In the genomic region with DNA sequence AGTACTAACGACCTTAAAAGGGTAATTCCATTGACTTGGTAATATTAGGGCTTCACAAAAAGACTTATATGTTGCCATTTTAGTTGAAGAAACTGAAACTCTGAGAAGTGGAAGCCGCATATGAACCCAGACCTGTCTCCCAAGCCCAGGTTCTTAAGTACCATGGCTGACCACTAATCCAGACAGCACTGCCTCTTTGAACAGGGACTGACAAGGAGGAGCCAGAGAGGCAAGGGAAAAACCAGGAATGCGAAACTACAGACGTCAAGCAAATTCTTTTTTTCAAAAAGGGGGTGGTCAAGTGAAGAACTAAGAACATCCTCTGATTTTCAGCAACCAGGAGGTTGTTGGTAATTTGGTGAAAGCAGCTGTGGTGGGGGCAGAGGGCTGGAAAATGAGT, we compare ENCODE assay signal across 18 cellular contexts. TPM values are rescaled to one million over a fixed set of nuclear protein-coding genes. Genes with fewer than 3 reads are reported as not detected.
A peak's percentile ranks its signal among the peaks of the same experiment; 100 is the strongest.
DNase-seq lines count a peak whose midpoint lies in the region; ATAC-seq, FAIRE-seq and TF ChIP-seq lines count a peak whose summit lies in the region.
"Had no signal": no experiment of that assay in that cellular context is flagged by ENCODE, and none has a peak within 500 bp of the region (broad histone marks: within the 10 kb centered on the region; RNA-seq: fewer than 3 reads in every experiment).

No MANE protein-coding gene starts in this region.

- in situ Hi-C loops in GM12878 (cut with MboI), result no loop called here

- WGBS in GM12878 (ENCODE audit: insufficient coverage, insufficient replicate concordance, low lambda C conversion rate, missing lambda C conversion rate), result 54% methylated on average over 4 of the region's 4 CpGs
- 83% methylated on average over 4 of the region's 4 CpGs for WGBS in mesenchymal stem cell

- TF ChIP-seq EP300 in GM12878 (IDR thresholded peaks at IDR 0.05; ENCODE audit: borderline replicate concordance in 1 of 2, control insufficient read depth in 1 of 2, low read depth in 2 of 2, low read length in 2 of 2), result no peak

- H2BK15ac ChIP-seq in mesenchymal stem cell (ENCODE audit: low read depth, poor library complexity, severe bottlenecking), result no peak overlapping the region

- no peak overlapping the region for H2AK5ac ChIP-seq in mesenchymal stem cell (ENCODE audit: low read length, severe bottlenecking)

- TF ChIP-seq POLR2A in GM12878 (IDR thresholded peaks at IDR 0.05; ENCODE audit: low read depth, low read length), result no peak

- H3K79me1 ChIP-seq in mesenchymal stem cell (replicated peaks; ENCODE audit: low read length, poor library complexity, severe bottlenecking), result peaks cover 12% of the 10 kb centered on the region

- no peak overlapping the region for H3K23ac ChIP-seq in mesenchymal stem cell (ENCODE audit: low read length in 2 of 2)

- no peak for FAIRE-seq in GM12878 (lab: Jason Lieb, UNC)
- FAIRE-seq: A204.1, K562 had no signal

- no peak overlapping the region for H2BK12ac ChIP-seq in mesenchymal stem cell (ENCODE audit: low read length in 2 of 2)

- POLR2A ChIA-PET in GM12878 (lab: Charles Lee), result interaction anchor here (1.2 kb wide), 1 partner anchor 186 kb away, joined by 3 read pairs; a partner anchor contains a TSS

- H3K27me3 ChIP-seq in cardiac muscle cell, result no peaks in the 10 kb centered on the region
- H3K27me3 ChIP-seq in GM12878 (replicated peaks in 1 of 2; ENCODE audit: control insufficient read depth in 2 of 2, insufficient read depth in 2 of 2, low read length in 1 of 2), result no peaks in the 10 kb centered on the region
- H3K27me3 ChIP-seq in mesenchymal stem cell (ENCODE audit: control insufficient read depth in 1 of 2, insufficient read depth in 1 of 2, low read length in 2 of 2), result no peaks in the 10 kb centered on the region
- no peaks in the 10 kb centered on the region for H3K27me3 ChIP-seq in H7 (ENCODE audit: control insufficient read depth, insufficient read depth, low read length)
- H3K27me3 ChIP-seq: Peyer's patch had no signal

- no peak overlapping the region for H2BK120ac ChIP-seq in mesenchymal stem cell (ENCODE audit: low read depth, low read length)

- H3K18ac ChIP-seq in mesenchymal stem cell (ENCODE audit: low read depth in 1 of 2, low read length in 2 of 2), result no peak overlapping the region

- H4K20me1 ChIP-seq in GM12878 (ENCODE audit: control insufficient read depth, insufficient read depth), result no peaks in the 10 kb centered on the region

- intact Hi-C loops in left ventricle myocardium superior (cut with micrococcal nuclease), result no loop called here
- intact Hi-C loops in GM12878 (cut with micrococcal nuclease; ENCODE audit: unreplicated experiment), result no loop called here
- intact Hi-C loops in posterior cingulate gyrus (cut with DNase I), result no loop called here

- no peaks in the 10 kb centered on the region; the same call in 1 of the 2 replicates for H3K79me2 ChIP-seq in GM12878 (ENCODE audit: control insufficient read depth, insufficient read depth, low read length)

- H3K4me2 ChIP-seq in GM12878 (ENCODE audit: control insufficient read depth, insufficient read depth) (no peak overlapping the region), mesenchymal stem cell (ENCODE audit: low read length, poor library complexity, severe bottlenecking) (no peak overlapping the region)

- no peak for TF ChIP-seq CTCF in cardiac muscle cell (IDR thresholded peaks at IDR 0.05; ENCODE audit: low read depth, low read length)
- TF ChIP-seq CTCF in GM12878 (IDR thresholded peaks at IDR 0.05 in 2 of 3, conservative IDR thresholded peaks at IDR 0.05 in 1 of 3; ENCODE audit: control insufficient read depth in 2 of 3, extremely low read depth in 1 of 3, insufficient read depth in 1 of 3, low read depth in 3 of 3, low read length in 3 of 3), result no peak

- H3K4me3 ChIP-seq in cardiac muscle cell (no peak overlapping the region), GM12878 (no peak overlapping the region), mesenchymal stem cell (ENCODE audit: insufficient read depth in 1 of 2, low read depth in 1 of 2, low read length in 2 of 2) (no peak overlapping the region), H7 (ENCODE audit: insufficient read depth, low read depth, low read length) (no peak overlapping the region)
- H3K4me3 ChIP-seq: K562, Peyer's patch had no signal

- H3K14ac ChIP-seq in mesenchymal stem cell (ENCODE audit: low read length in 2 of 2), result no peak overlapping the region

- H3K9ac ChIP-seq in GM12878 (ENCODE audit: control insufficient read depth, insufficient read depth, low read length) (no peak overlapping the region), mesenchymal stem cell (ENCODE audit: low read length) (no peak overlapping the region)

- no peak for TF ChIP-seq RAD21 in GM12878 (IDR thresholded peaks at IDR 0.05; ENCODE audit: insufficient read depth, low read depth, low read length)

- H3K4ac ChIP-seq in mesenchymal stem cell (ENCODE audit: low read depth in 1 of 2, low read length in 2 of 2), result no peak overlapping the region

- RAD21 ChIA-PET in GM12878 (lab: Charles Lee; ENCODE audit: unreplicated experiment), result interaction anchor here (0.8 to 1.5 kb wide), 2 partner anchors 14 to 59 kb away, joined by 3 read pairs; a partner anchor contains a TSS

- CTCF ChIA-PET in GM12878 (lab: Yijun Ruan, JAX), result interaction anchor here (1.1 to 15.5 kb wide), 5 partner anchors 10 to 112 kb away, joined by 3 to 308 read pairs (median 19); no protein-coding TSS in a partner anchor

- H3K9me3 ChIP-seq in cardiac muscle cell (ENCODE audit: low read depth) (no peaks in the 10 kb centered on the region), GM12878 (replicated peaks; ENCODE audit: control insufficient read depth, insufficient read depth, low read length) (no peaks in the 10 kb centered on the region), mesenchymal stem cell (ENCODE audit: control insufficient read depth, low read length) (no peaks in the 10 kb centered on the region)
- H3K9me3 ChIP-seq: Peyer's patch had no signal

- DNase-seq in cardiac muscle cell (ENCODE audit: low read depth in 1 of 2, low spot score in 1 of 2) (peak in 1 of 2 donors; percentile 50), left ventricle myocardium superior (no peak), GM12878 (ENCODE audit: low read depth, low spot score) (no peak), mesenchymal stem cell (peak; percentile 59), posterior cingulate gyrus (no peak), epidermal melanocyte (ENCODE audit: insufficient read length, low spot score) (no peak), midbrain (lab: John Stamatoyannopoulos, UW) (no peak), H7 (no peak)
- DNase-seq: COR-L47, GOT3, NCI-H1105, NCI-H187, NCI-H82, Right ventricle myocardium superior had no signal

- ATAC-seq in left ventricle myocardium superior (no peak), GM12878 (peak; percentile 58; the same call in 2 of the 3 replicates)
- ATAC-seq: K562 had no signal

- H3K36me3 ChIP-seq in cardiac muscle cell, result peaks cover 7% of the 10 kb centered on the region
- no peaks in the 10 kb centered on the region; a peak in 2 of 4 replicates for H3K36me3 ChIP-seq in GM12878 (ENCODE audit: control insufficient read depth in 2 of 2, insufficient read depth in 2 of 2, low read length in 1 of 2)
- peaks cover 3 to 41% of the 10 kb centered on the region in 2 experiments for H3K36me3 ChIP-seq in mesenchymal stem cell (ENCODE audit: control insufficient read depth in 1 of 2, insufficient read depth in 2 of 2, low read depth in 1 of 2, low read length in 2 of 2)
- H3K36me3 ChIP-seq in H7 (replicated peaks; ENCODE audit: control insufficient read depth, insufficient read depth, low read length), result no peaks in the 10 kb centered on the region
- H3K36me3 ChIP-seq: Peyer's patch had no signal

- H4K91ac ChIP-seq in mesenchymal stem cell (ENCODE audit: low read length), result no peak overlapping the region

- H2BK5ac ChIP-seq in mesenchymal stem cell (ENCODE audit: low read depth, low read length, poor library complexity, severe bottlenecking), result no peak overlapping the region

- H4K8ac ChIP-seq in mesenchymal stem cell (ENCODE audit: low read length), result no peak overlapping the region

- no peak overlapping the region for H2AFZ ChIP-seq in GM12878 (ENCODE audit: control insufficient read depth, low read depth, low read length)
- no peak overlapping the region for H2AFZ ChIP-seq in mesenchymal stem cell (ENCODE audit: low read depth, low read length)

- BruUV-seq in GM12878 (replicated peaks; lab: Mats Ljungman, UMichigan), result no TSS peak

- peaks cover 12% of the 10 kb centered on the region for H3K4me1 ChIP-seq in cardiac muscle cell (ENCODE audit: low read depth)
- H3K4me1 ChIP-seq in GM12878 (ENCODE audit: control insufficient read depth, insufficient read depth, low read length), result 0 out of 2 replicates have a peak, but pooled peaks cover 8% of the 10 kb centered on the region
- H3K4me1 ChIP-seq in mesenchymal stem cell (ENCODE audit: control insufficient read depth, insufficient read depth, low read depth, low read length), result no peaks in the 10 kb centered on the region
- H3K4me1 ChIP-seq: Peyer's patch had no signal

- H3K27ac ChIP-seq in cardiac muscle cell (peak overlapping the region; percentile 82), GM12878 (ENCODE audit: control insufficient read depth, insufficient read depth) (no peak overlapping the region; the same call in 1 of the 2 replicates), mesenchymal stem cell (ENCODE audit: low read length, poor library complexity, severe bottlenecking) (no peak overlapping the region)
- H3K27ac ChIP-seq: C4-2B, Peyer's patch had no signal

- SMC1A ChIA-PET in GM12878 (lab: Charles Lee; ENCODE audit: uncharacterized antibody, unreplicated experiment), result interaction anchor here (1.3 to 1.8 kb wide), 2 partner anchors 11 to 129 kb away, joined by 5 to 6 read pairs; no protein-coding TSS in a partner anchor

RNA-seq across cellular contexts. Expression of a gene that starts 15.2 kb away (rescaled TPM):
- total RNA-seq in cardiac muscle cell (14.0 and 14.3 TPM in 2 replicates), left ventricle myocardium superior (25.6 TPM), GM12878 (2014; rRNA removed) (6.8 and 8.4 TPM in 2 replicates), GM12878 (2014; rRNA removed; fragmentation: Illumina TruSeq; extraction: Trizol) (5.8 and 6.6 TPM in 2 replicates), GM12878 (2021) (7.7 and 7.9 TPM in 2 replicates)
- polyA plus RNA-seq in cardiac muscle cell (10.7 and 13.7 TPM in 2 replicates), GM12878 (2011; rRNA removed) (6.1 and 7.3 TPM in 2 replicates), GM12878 (2014; fragmentation: Illumina TruSeq; extraction: Trizol) (8.7 and 10.7 TPM in 2 replicates), GM12878 (2014; fragmentation: Nextera tagmentation; extraction: Ambion mirVana) (1 to 10 TPM; 1.6 TPM), GM12878 (2014; rRNA removed) (6.9 and 8.1 TPM in 2 replicates), GM12878 (2016; fragmentation: Nextera tagmentation; extraction: Ambion mirVana) (1 to 10 TPM; 4.3 to 5.0 TPM)
- 6.3 and 10.0 TPM in 2 replicates for total RNA-seq in GM12878 (2013; cell fraction: nucleolus; rRNA removed)
- 2.1 TPM for polyA plus RNA-seq in GM12878 (2011; ENCODE audit: low read depth)
- 5.0 and 6.7 TPM in 2 replicates for polyA plus RNA-seq in GM12878 (2011; cell fraction: cytosol; rRNA removed)
- 3.3 and 4.2 TPM in 2 replicates for polyA plus RNA-seq in GM12878 (2011; cell fraction: nucleus; rRNA removed)
- polyA plus RNA-seq in GM12878 (2012), result 4.1 and 5.5 TPM in 2 replicates
- polyA minus RNA-seq in GM12878 (2011; rRNA and poly(A)+ RNA removed), result 3.7 and 6.3 TPM in 2 replicates
- polyA minus RNA-seq in GM12878 (2011; cell fraction: cytosol; rRNA and poly(A)+ RNA removed), result 1.6 and 2.4 TPM in 2 replicates
- polyA minus RNA-seq in GM12878 (2011; cell fraction: nucleus; rRNA and poly(A)+ RNA removed), result 3.1 and 11.2 TPM in 2 replicates
- polyA plus RNA-seq in mesenchymal stem cell (2013, experiment 1 of 2), result 7.9 TPM
- 8.0 TPM for polyA plus RNA-seq in mesenchymal stem cell (2013, experiment 2 of 2)
- 10.2 and 10.3 TPM in 2 replicates for total RNA-seq in H7 (2014; rRNA removed; shearing (Covaris generic))

RNA-seq across cellular contexts. Expression of a gene that starts 15.5 kb away (rescaled TPM):
- total RNA-seq in cardiac muscle cell (40.2 and 64.7 TPM in 2 replicates), left ventricle myocardium superior (13.1 TPM), GM12878 (2014; rRNA removed) (53.9 and 58.8 TPM in 2 replicates), GM12878 (2014; rRNA removed; fragmentation: Illumina TruSeq; extraction: Trizol) (36.8 and 37.4 TPM in 2 replicates), GM12878 (2021) (77.5 and 86.8 TPM in 2 replicates)
- polyA plus RNA-seq in cardiac muscle cell (15.9 and 19.7 TPM in 2 replicates), GM12878 (2011; rRNA removed) (32.2 and 40.8 TPM in 2 replicates), GM12878 (2014; fragmentation: Illumina TruSeq; extraction: Trizol) (53.9 and 56.1 TPM in 2 replicates), GM12878 (2014; fragmentation: Nextera tagmentation; extraction: Ambion mirVana) (1 to 10 TPM; 1.4 to 3.3 TPM), GM12878 (2014; rRNA removed) (55.1 and 69.0 TPM in 2 replicates), GM12878 (2016; fragmentation: Nextera tagmentation; extraction: Ambion mirVana) (10 to 100 TPM; 13.2 to 14.4 TPM)
- 85.9 and 102 TPM in 2 replicates for total RNA-seq in GM12878 (2013; cell fraction: nucleolus; rRNA removed)
- 32.2 TPM for polyA plus RNA-seq in GM12878 (2011; ENCODE audit: low read depth)
- polyA plus RNA-seq in GM12878 (2011; cell fraction: cytosol; rRNA removed), result 54.9 and 68.6 TPM in 2 replicates
- 210 and 271 TPM in 2 replicates for polyA plus RNA-seq in GM12878 (2011; cell fraction: nucleus; rRNA removed)
- polyA plus RNA-seq in GM12878 (2012), result 61.0 and 78.0 TPM in 2 replicates
- polyA minus RNA-seq in GM12878 (2011; rRNA and poly(A)+ RNA removed), result 62.9 and 77.4 TPM in 2 replicates
- polyA minus RNA-seq in GM12878 (2011; cell fraction: cytosol; rRNA and poly(A)+ RNA removed), result 29.1 and 43.7 TPM in 2 replicates
- polyA minus RNA-seq in GM12878 (2011; cell fraction: nucleus; rRNA and poly(A)+ RNA removed), result 36.8 and 69.3 TPM in 2 replicates
- polyA plus RNA-seq in mesenchymal stem cell (2013, experiment 1 of 2), result 56.3 TPM
- polyA plus RNA-seq in mesenchymal stem cell (2013, experiment 2 of 2), result 50.2 TPM
- total RNA-seq in H7 (2014; rRNA removed; shearing (Covaris generic)), result 30.1 TPM in 2 replicates

RNA-seq across cellular contexts. Expression of a gene that starts 15.7 kb away (rescaled TPM):
- 107 and 130 TPM in 2 replicates for total RNA-seq in cardiac muscle cell
- polyA plus RNA-seq in cardiac muscle cell, result 158 and 168 TPM in 2 replicates
- 93.2 TPM for total RNA-seq in left ventricle myocardium superior
- total RNA-seq in GM12878 (2013; cell fraction: nucleolus; rRNA removed), result 5.1 and 8.1 TPM in 2 replicates
- total RNA-seq in GM12878 (2014; rRNA removed), result 197 and 248 TPM in 2 replicates
- total RNA-seq in GM12878 (2014; rRNA removed; fragmentation: Illumina TruSeq; extraction: Trizol), result 98.5 and 108 TPM in 2 replicates
- 112 and 116 TPM in 2 replicates for total RNA-seq in GM12878 (2021)
- polyA plus RNA-seq in GM12878 (2011; ENCODE audit: low read depth), result 18.5 TPM
- polyA plus RNA-seq in GM12878 (2011; rRNA removed), result 28.4 and 82.1 TPM in 2 replicates
- polyA plus RNA-seq in GM12878 (2011; cell fraction: cytosol; rRNA removed), result 113 and 206 TPM in 2 replicates
- 131 and 137 TPM in 2 replicates for polyA plus RNA-seq in GM12878 (2011; cell fraction: nucleus; rRNA removed)
- polyA plus RNA-seq in GM12878 (2012), result 83.2 and 107 TPM in 2 replicates
- polyA plus RNA-seq in GM12878 (2014; fragmentation: Illumina TruSeq; extraction: Trizol), result 2.7 and 31.5 TPM in 2 replicates
- 100 to 1,000 TPM; 206 to 231 TPM for polyA plus RNA-seq in GM12878 (2014; fragmentation: Nextera tagmentation; extraction: Ambion mirVana)
- polyA plus RNA-seq in GM12878 (2014; rRNA removed), result 223 and 292 TPM in 2 replicates
- 100 to 1,000 TPM; 323 to 337 TPM for polyA plus RNA-seq in GM12878 (2016; fragmentation: Nextera tagmentation; extraction: Ambion mirVana)
- 15.4 and 31.2 TPM in 2 replicates for polyA minus RNA-seq in GM12878 (2011; rRNA and poly(A)+ RNA removed)
- 64.1 and 73.8 TPM in 2 replicates for polyA minus RNA-seq in GM12878 (2011; cell fraction: cytosol; rRNA and poly(A)+ RNA removed)
- polyA minus RNA-seq in GM12878 (2011; cell fraction: nucleus; rRNA and poly(A)+ RNA removed), result 21.2 and 34.0 TPM in 2 replicates
- 98.1 TPM for polyA plus RNA-seq in mesenchymal stem cell (2013, experiment 1 of 2)
- polyA plus RNA-seq in mesenchymal stem cell (2013, experiment 2 of 2), result 95.0 TPM
- 59.0 and 81.9 TPM in 2 replicates for total RNA-seq in H7 (2014; rRNA removed; shearing (Covaris generic))

RNA-seq across cellular contexts. Expression of a gene that starts 18.2 kb away (rescaled TPM):
- total RNA-seq in cardiac muscle cell (27.4 and 51.2 TPM in 2 replicates), left ventricle myocardium superior (32.6 TPM), GM12878 (2014; rRNA removed) (0.16 and 0.62 TPM in 2 replicates), GM12878 (2014; rRNA removed; fragmentation: Illumina TruSeq; extraction: Trizol) (0.28 TPM in 1 of 2 replicates, not detected in the other), GM12878 (2021) (0.69 and 1.1 TPM in 2 replicates)
- polyA plus RNA-seq in cardiac muscle cell (31.3 and 66.1 TPM in 2 replicates), GM12878 (2011; rRNA removed) (0.20 TPM in 1 of 2 replicates, not detected in the other), GM12878 (2014; fragmentation: Illumina TruSeq; extraction: Trizol) (0.21 TPM in 1 of 2 replicates, not detected in the other), GM12878 (2014; fragmentation: Nextera tagmentation; extraction: Ambion mirVana) (not detected), GM12878 (2014; rRNA removed) (0.22 and 2.2 TPM in 2 replicates), GM12878 (2016; fragmentation: Nextera tagmentation; extraction: Ambion mirVana) (under 1 TPM in 1 of 2 experiments, not detected in 1; 0.24 TPM)
- 3.8 and 4.1 TPM in 2 replicates for total RNA-seq in GM12878 (2013; cell fraction: nucleolus; rRNA removed)
- polyA plus RNA-seq in GM12878 (2011; ENCODE audit: low read depth), result not detected
- 0.17 and 0.27 TPM in 2 replicates for polyA plus RNA-seq in GM12878 (2011; cell fraction: cytosol; rRNA removed)
- 3.4 and 5.0 TPM in 2 replicates for polyA plus RNA-seq in GM12878 (2011; cell fraction: nucleus; rRNA removed)
- polyA plus RNA-seq in GM12878 (2012), result 1.2 TPM in 2 replicates
- not detected in 2 replicates for polyA minus RNA-seq in GM12878 (2011; rRNA and poly(A)+ RNA removed)
- not detected in 2 replicates for polyA minus RNA-seq in GM12878 (2011; cell fraction: cytosol; rRNA and poly(A)+ RNA removed)
- polyA minus RNA-seq in GM12878 (2011; cell fraction: nucleus; rRNA and poly(A)+ RNA removed), result 0.97 and 1.9 TPM in 2 replicates
- 79.2 TPM for polyA plus RNA-seq in mesenchymal stem cell (2013, experiment 1 of 2)
- 76.9 TPM for polyA plus RNA-seq in mesenchymal stem cell (2013, experiment 2 of 2)
- total RNA-seq in H7 (2014; rRNA removed; shearing (Covaris generic)), result 7.2 and 27.0 TPM in 2 replicates

RNA-seq across cellular contexts. Expression of a gene that starts 39.0 kb away (rescaled TPM):
- total RNA-seq in cardiac muscle cell, result 11.1 and 20.8 TPM in 2 replicates
- polyA plus RNA-seq in cardiac muscle cell, result 9.0 and 9.7 TPM in 2 replicates
- 28.1 TPM for total RNA-seq in left ventricle myocardium superior
- 30.6 and 36.2 TPM in 2 replicates for total RNA-seq in GM12878 (2013; cell fraction: nucleolus; rRNA removed)
- 1.2 and 9.8 TPM in 2 replicates for total RNA-seq in GM12878 (2014; rRNA removed)
- total RNA-seq in GM12878 (2014; rRNA removed; fragmentation: Illumina TruSeq; extraction: Trizol), result 1.7 and 6.3 TPM in 2 replicates
- total RNA-seq in GM12878 (2021), result 19.7 and 21.4 TPM in 2 replicates
- polyA plus RNA-seq in GM12878 (2011; ENCODE audit: low read depth), result 2.1 TPM
- polyA plus RNA-seq in GM12878 (2011; rRNA removed), result 1.3 and 2.4 TPM in 2 replicates
- 1.3 and 1.6 TPM in 2 replicates for polyA plus RNA-seq in GM12878 (2011; cell fraction: cytosol; rRNA removed)
- 16.6 and 37.4 TPM in 2 replicates for polyA plus RNA-seq in GM12878 (2011; cell fraction: nucleus; rRNA removed)
- 12.8 and 15.1 TPM in 2 replicates for polyA plus RNA-seq in GM12878 (2012)
- polyA plus RNA-seq in GM12878 (2014; fragmentation: Illumina TruSeq; extraction: Trizol), result 0.92 and 2.1 TPM in 2 replicates
- under 1 TPM; 0.05 to 0.07 TPM for polyA plus RNA-seq in GM12878 (2014; fragmentation: Nextera tagmentation; extraction: Ambion mirVana)
- 4.4 and 33.5 TPM in 2 replicates for polyA plus RNA-seq in GM12878 (2014; rRNA removed)
- polyA plus RNA-seq in GM12878 (2016; fragmentation: Nextera tagmentation; extraction: Ambion mirVana), result 1 to 10 TPM in 1 of 2 experiments, under 1 TPM in 1; 0.91 to 1.7 TPM
- polyA minus RNA-seq in GM12878 (2011; rRNA and poly(A)+ RNA removed), result 11.1 and 16.4 TPM in 2 replicates
- 4.5 and 4.7 TPM in 2 replicates for polyA minus RNA-seq in GM12878 (2011; cell fraction: cytosol; rRNA and poly(A)+ RNA removed)
- polyA minus RNA-seq in GM12878 (2011; cell fraction: nucleus; rRNA and poly(A)+ RNA removed), result 28.2 and 41.9 TPM in 2 replicates
- polyA plus RNA-seq in mesenchymal stem cell (2013, experiment 1 of 2), result 16.2 TPM
- polyA plus RNA-seq in mesenchymal stem cell (2013, experiment 2 of 2), result 16.4 TPM
- 1.1 and 1.6 TPM in 2 replicates for total RNA-seq in H7 (2014; rRNA removed; shearing (Covaris generic))
